Comparison of ENCODE assay signal across 9 cellular contexts in genomic region chr10:30502266-30503058, GRCh38.
DNase-seq lines count a peak whose midpoint lies in the region; ATAC-seq and TF ChIP-seq lines count a peak whose summit lies in the region.
"Had no signal": no experiment of that assay in that cellular context is flagged by ENCODE, and none has a peak within 500 bp of the region (broad histone marks: within the 10 kb centered on the region; RNA-seq: fewer than 3 reads in every experiment).

No MANE protein-coding gene starts in this region.

- H3K27ac ChIP-seq in ascending aorta: no peak overlapping the region

- H3K4me3 ChIP-seq in fibroblast of the aortic adventitia (ENCODE audit: low read depth, low read length): no peak overlapping the region
- H3K4me3 ChIP-seq in ascending aorta: no peak overlapping the region
- no peak overlapping the region for H3K4me3 ChIP-seq in MG63

- H3K27me3 ChIP-seq in ascending aorta: no peaks in the 10 kb centered on the region
- H3K27me3 ChIP-seq in MG63: peaks cover 8% of the 10 kb centered on the region

- DNase-seq in Ammon's horn (ENCODE audit: low spot score): peak; percentile 28
- peak; percentile 37 for DNase-seq in OCI-M2 (lab: John Stamatoyannopoulos, UW; ENCODE audit: unreplicated experiment)
- DNase-seq in fibroblast of the aortic adventitia (ENCODE audit: low read depth): peak; percentile 54
- no peak for DNase-seq in RKO (ENCODE audit: low spot score)
- no peak for DNase-seq in ascending aorta (ENCODE audit: low spot score in 2 of 2)
- DNase-seq in MG63: no peak

- ATAC-seq in GM18520 (IDR thresholded peaks at IDR 0.05; ENCODE audit: unreplicated experiment) (peak; percentile 39), HG02981 (IDR thresholded peaks at IDR 0.05; ENCODE audit: unreplicated experiment) (peak; percentile 78)
- ATAC-seq: HCT116 had no signal

- TF ChIP-seq CTCF in fibroblast of the aortic adventitia (IDR thresholded peaks at IDR 0.05; ENCODE audit: insufficient read depth, low read length) (no peak), ascending aorta (IDR thresholded peaks at IDR 0.05) (no peak)

- intact Hi-C loops in ascending aorta (cut with DNase I): no loop called here

- H3K36me3 ChIP-seq in ascending aorta (no peaks in the 10 kb centered on the region), MG63 (no peaks in the 10 kb centered on the region)

- H3K9me3 ChIP-seq in ascending aorta: no peaks in the 10 kb centered on the region
- H3K9me3 ChIP-seq in MG63: no peaks in the 10 kb centered on the region

- peaks cover 0 to 3% of the 10 kb centered on the region in 2 donors for H3K4me1 ChIP-seq in ascending aorta

Comparison
In these comparisons a context has a peak if more than half of its experiments do, and no peak if none do; other contexts are left out.
1. DNase-seq: peak in Ammon's horn (single experiment), OCI-M2 (single experiment) and fibroblast of the aortic adventitia (single experiment); none in RKO (single experiment), ascending aorta (0 of 2) and MG63 (single experiment).